In the genomic region with DNA sequence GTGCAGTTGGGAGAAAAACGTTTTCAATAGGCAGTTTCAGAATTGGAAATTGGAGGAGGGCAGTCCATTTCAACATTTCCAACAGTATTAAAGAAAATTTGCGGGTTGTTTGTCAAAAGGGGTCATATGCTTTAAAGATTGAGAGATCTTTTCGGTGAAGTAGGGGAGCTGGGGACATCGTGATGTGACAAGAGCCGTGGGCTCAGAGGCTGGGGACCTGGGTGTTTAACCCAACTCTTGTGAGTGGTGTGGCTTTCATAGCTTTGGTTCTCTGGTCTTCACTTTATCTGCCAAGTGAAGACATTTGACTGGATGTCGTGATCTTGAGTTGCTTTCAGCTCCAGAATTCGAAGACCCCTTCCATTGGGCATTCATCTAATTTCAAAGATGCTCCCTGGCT, we compare ENCODE assay signal across 13 cellular contexts.
DNase-seq lines count a peak whose midpoint lies in the region; ATAC-seq and TF ChIP-seq lines count a peak whose summit lies in the region.
"Had no signal": no experiment of that assay in that cellular context is flagged by ENCODE, and none has a peak within 500 bp of the region (broad histone marks: within the 10 kb centered on the region; RNA-seq: fewer than 3 reads in every experiment).

No MANE protein-coding gene starts in this region.

- DNase-seq in SK-N-SH (no peak), WTC11 (ENCODE audit: low spot score) (no peak), lung (ENCODE audit: low spot score) (no peak), MV-4-11 (lab: John Stamatoyannopoulos, UW) (no peak), uterus (no peak)
- DNase-seq: activated effector memory CD4-positive, alpha-beta T cell treated with Interleukin-2 at 50 U/mL for 16 hours; dorsolateral prefrontal cortex; SHP77; stimulated activated CD4-positive, alpha-beta T cell treated with anti-CD3 and anti-CD28 coated beads, Interleukin-4, amount 100 ng/mL, for 1 hour had no signal

- H3K27me3 ChIP-seq in SK-N-SH (ENCODE audit: insufficient read depth) (no peaks in the 10 kb centered on the region), lung (ENCODE audit: control insufficient read depth, insufficient read depth) (no peaks in the 10 kb centered on the region), thymus (ENCODE audit: control insufficient read depth, insufficient read depth) (no peaks in the 10 kb centered on the region), uterus (no peaks in the 10 kb centered on the region)
- H3K27me3 ChIP-seq: dorsolateral prefrontal cortex had no signal

- no peak for TF ChIP-seq POLR2A in uterus (IDR thresholded peaks at IDR 0.05)

- peaks cover 4% of the 10 kb centered on the region for H3F3A ChIP-seq in SK-N-SH (replicated peaks; ENCODE audit: insufficient read depth)

- no peaks in the 10 kb centered on the region for H3K36me3 Mint-ChIP-seq in WTC11

- no peak for TF ChIP-seq CTCF in SK-N-SH (IDR thresholded peaks at IDR 0.05)
- no peak for TF ChIP-seq CTCF in WTC11 (IDR thresholded peaks at IDR 0.05)
- TF ChIP-seq CTCF in lung (IDR thresholded peaks at IDR 0.05; ENCODE audit: control extremely low read depth, extremely low read depth), result no peak
- no peak for TF ChIP-seq CTCF in uterus (IDR thresholded peaks at IDR 0.05)

- H3K4me2 ChIP-seq in SK-N-SH, result peak overlapping the region; percentile 22; the same call in 1 of the 2 replicates

- POLR2A ChIA-PET in SK-N-SH (lab: Yijun Ruan, JAX) (no interaction called here), WTC11 (lab: Charles Lee) (interaction anchor here (0.7 kb wide), 1 partner anchor 154 kb away, joined by 4 read pairs; no protein-coding TSS in a partner anchor)

- TF ChIP-seq EP300 in SK-N-SH (IDR thresholded peaks at IDR 0.05; ENCODE audit: borderline replicate concordance in 1 of 2, low read depth in 1 of 2, low read length in 1 of 2), result no peak

- 63% methylated on average over 5 of the region's 7 CpGs for WGBS in SK-N-SH (ENCODE audit: low lambda C conversion rate)
- 44 to 67% methylated on average over 7 of the region's 7 CpGs for WGBS in lung, 2 donors
- WGBS in thymus, result 88% methylated on average over 7 of the region's 7 CpGs

- CTCF ChIA-PET in SK-N-SH (lab: Yijun Ruan, JAX), result interaction anchor here (1.1 kb wide), 1 partner anchor 24 kb away, joined by 5 read pairs; no protein-coding TSS in a partner anchor
- CTCF ChIA-PET in WTC11 (lab: Charles Lee), result interaction anchor here (1.2 to 1.5 kb wide), 4 partner anchors 10 to 446 kb away, joined by 3 to 6 read pairs (median 4); no protein-coding TSS in a partner anchor

- H3K27me3 Mint-ChIP-seq in WTC11 (ENCODE audit: low read depth), result no peaks in the 10 kb centered on the region

- no peak overlapping the region for H3K4me3 ChIP-seq in SK-N-SH (ENCODE audit: low read depth in 2 of 2, low read length in 1 of 2)
- no peak overlapping the region for H3K4me3 ChIP-seq in lung
- no peak overlapping the region for H3K4me3 ChIP-seq in thymus (ENCODE audit: low read length)
- no peak overlapping the region for H3K4me3 ChIP-seq in uterus

- intact Hi-C loops in uterus (cut with DNase I; ENCODE audit: low total_unique reads), result no loop called here

- H3K27ac ChIP-seq in SK-N-SH (ENCODE audit: low read depth in 2 of 2, low read length in 1 of 2) (peak overlapping the region in 1 of 2 experiments; percentile 50; a peak in 2 of 4 replicates), lung (ENCODE audit: low read depth in 1 of 2, low read length in 1 of 2) (peak overlapping the region; percentile 20 to 43), thymus (ENCODE audit: low read depth) (peak overlapping the region; percentile 57), uterus (peak overlapping the region in 1 of 2 donors; percentile 20)
- H3K27ac ChIP-seq: 22Rv1 had no signal

- H3K9me3 ChIP-seq in SK-N-SH (no peaks in the 10 kb centered on the region), lung (ENCODE audit: control insufficient read depth in 2 of 2, insufficient read depth in 1 of 2, low read length in 1 of 2) (no peaks in the 10 kb centered on the region), thymus (ENCODE audit: control insufficient read depth) (no peaks in the 10 kb centered on the region), uterus (no peaks in the 10 kb centered on the region)

- H3K4me1 ChIP-seq in SK-N-SH (ENCODE audit: control insufficient read depth in 1 of 2, insufficient read depth in 2 of 2, low read depth in 1 of 2, low read length in 1 of 2), result peaks cover 14 to 52% of the 10 kb centered on the region in 2 experiments
- H3K4me1 ChIP-seq in lung (ENCODE audit: control insufficient read depth in 2 of 2, insufficient read depth in 2 of 2, low read length in 2 of 2), result peaks cover 12 to 44% of the 10 kb centered on the region in 2 donors
- no peaks in the 10 kb centered on the region for H3K4me1 ChIP-seq in thymus (ENCODE audit: control insufficient read depth, insufficient read depth, low read length)
- H3K4me1 ChIP-seq in uterus, result peaks cover 0 to 5% of the 10 kb centered on the region in 2 donors

- no peak overlapping the region for H3K4me3 Mint-ChIP-seq in WTC11

- H3K79me2 ChIP-seq in SK-N-SH (ENCODE audit: insufficient read depth), result peaks cover 57% of the 10 kb centered on the region

- no peak overlapping the region for H2AFZ ChIP-seq in SK-N-SH (ENCODE audit: low read depth)

- peaks cover 63% of the 10 kb centered on the region for H3K4me1 Mint-ChIP-seq in WTC11

- peak overlapping the region; percentile 4; the same call in 1 of the 2 replicates for H3K27ac Mint-ChIP-seq in WTC11

- H3K9me2 ChIP-seq in SK-N-SH, result no peaks in the 10 kb centered on the region

- TF ChIP-seq RAD21 in SK-N-SH (IDR thresholded peaks at IDR 0.05; ENCODE audit: low read length), result no peak

- ATAC-seq in SK-N-SH treated with all-trans-retinoic acid at 6 μM for 48 hours (no peak), WTC11 (no peak), lung (ENCODE audit: insufficient read depth, low FRiP score) (no peak), GM21526 (IDR thresholded peaks at IDR 0.05; ENCODE audit: low FRiP score, unreplicated experiment) (no peak)

- H3K9me3 Mint-ChIP-seq in WTC11, result no peaks in the 10 kb centered on the region

- H3K9ac ChIP-seq in SK-N-SH, result no peak overlapping the region

- H4K20me1 ChIP-seq in SK-N-SH (ENCODE audit: insufficient read depth), result no peaks in the 10 kb centered on the region

- no peaks in the 10 kb centered on the region for H3K36me3 ChIP-seq in SK-N-SH (replicated peaks in 1 of 2; ENCODE audit: control insufficient read depth in 1 of 2, insufficient read depth in 2 of 2, low read length in 1 of 2)
- no peaks in the 10 kb centered on the region for H3K36me3 ChIP-seq in lung (ENCODE audit: control insufficient read depth in 2 of 2, insufficient read depth in 2 of 2, low read length in 2 of 2)
- no peaks in the 10 kb centered on the region for H3K36me3 ChIP-seq in thymus (ENCODE audit: control insufficient read depth, insufficient read depth)
- H3K36me3 ChIP-seq in uterus, result no peaks in the 10 kb centered on the region

TF ChIP-seq in SK-N-SH, 30 proteins besides CTCF, POLR2A, EP300 and RAD21 (continues in another document):
- no peak for TF ChIP-seq SIN3A (IDR thresholded peaks at IDR 0.05; ENCODE audit: borderline replicate concordance, low read depth, low read length)
- TF ChIP-seq, protein P1, sequence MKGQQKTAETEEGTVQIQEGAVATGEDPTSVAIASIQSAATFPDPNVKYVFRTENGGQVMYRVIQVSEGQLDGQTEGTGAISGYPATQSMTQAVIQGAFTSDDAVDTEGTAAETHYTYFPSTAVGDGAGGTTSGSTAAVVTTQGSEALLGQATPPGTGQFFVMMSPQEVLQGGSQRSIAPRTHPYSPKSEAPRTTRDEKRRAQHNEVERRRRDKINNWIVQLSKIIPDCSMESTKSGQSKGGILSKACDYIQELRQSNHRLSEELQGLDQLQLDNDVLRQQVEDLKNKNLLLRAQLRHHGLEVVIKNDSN (IDR thresholded peaks at IDR 0.05; ENCODE audit: borderline replicate concordance, low read depth), result no peak

TF ChIP-seq in SK-N-SH treated with all-trans-retinoic acid at 6 μM for 48 hours, 23 proteins besides CTCF, POLR2A, EP300 and RAD21:
- no peak for TF ChIP-seq ZFP3 (CRISPR knock-in tag; IDR thresholded peaks at IDR 0.05)
- no peak for TF ChIP-seq ZFP30 (CRISPR knock-in tag; IDR thresholded peaks at IDR 0.05)
- no peak for TF ChIP-seq ZNF565 (CRISPR knock-in tag; conservative IDR thresholded peaks at IDR 0.05; ENCODE audit: low read depth)

TF ChIP-seq in WTC11, 78 proteins besides CTCF, POLR2A, EP300 and RAD21 (continues in another document):
- no peak for TF ChIP-seq ZNF263 (CRISPR knock-in tag; IDR thresholded peaks at IDR 0.05; ENCODE audit: low read depth)
- TF ChIP-seq, protein P2, sequence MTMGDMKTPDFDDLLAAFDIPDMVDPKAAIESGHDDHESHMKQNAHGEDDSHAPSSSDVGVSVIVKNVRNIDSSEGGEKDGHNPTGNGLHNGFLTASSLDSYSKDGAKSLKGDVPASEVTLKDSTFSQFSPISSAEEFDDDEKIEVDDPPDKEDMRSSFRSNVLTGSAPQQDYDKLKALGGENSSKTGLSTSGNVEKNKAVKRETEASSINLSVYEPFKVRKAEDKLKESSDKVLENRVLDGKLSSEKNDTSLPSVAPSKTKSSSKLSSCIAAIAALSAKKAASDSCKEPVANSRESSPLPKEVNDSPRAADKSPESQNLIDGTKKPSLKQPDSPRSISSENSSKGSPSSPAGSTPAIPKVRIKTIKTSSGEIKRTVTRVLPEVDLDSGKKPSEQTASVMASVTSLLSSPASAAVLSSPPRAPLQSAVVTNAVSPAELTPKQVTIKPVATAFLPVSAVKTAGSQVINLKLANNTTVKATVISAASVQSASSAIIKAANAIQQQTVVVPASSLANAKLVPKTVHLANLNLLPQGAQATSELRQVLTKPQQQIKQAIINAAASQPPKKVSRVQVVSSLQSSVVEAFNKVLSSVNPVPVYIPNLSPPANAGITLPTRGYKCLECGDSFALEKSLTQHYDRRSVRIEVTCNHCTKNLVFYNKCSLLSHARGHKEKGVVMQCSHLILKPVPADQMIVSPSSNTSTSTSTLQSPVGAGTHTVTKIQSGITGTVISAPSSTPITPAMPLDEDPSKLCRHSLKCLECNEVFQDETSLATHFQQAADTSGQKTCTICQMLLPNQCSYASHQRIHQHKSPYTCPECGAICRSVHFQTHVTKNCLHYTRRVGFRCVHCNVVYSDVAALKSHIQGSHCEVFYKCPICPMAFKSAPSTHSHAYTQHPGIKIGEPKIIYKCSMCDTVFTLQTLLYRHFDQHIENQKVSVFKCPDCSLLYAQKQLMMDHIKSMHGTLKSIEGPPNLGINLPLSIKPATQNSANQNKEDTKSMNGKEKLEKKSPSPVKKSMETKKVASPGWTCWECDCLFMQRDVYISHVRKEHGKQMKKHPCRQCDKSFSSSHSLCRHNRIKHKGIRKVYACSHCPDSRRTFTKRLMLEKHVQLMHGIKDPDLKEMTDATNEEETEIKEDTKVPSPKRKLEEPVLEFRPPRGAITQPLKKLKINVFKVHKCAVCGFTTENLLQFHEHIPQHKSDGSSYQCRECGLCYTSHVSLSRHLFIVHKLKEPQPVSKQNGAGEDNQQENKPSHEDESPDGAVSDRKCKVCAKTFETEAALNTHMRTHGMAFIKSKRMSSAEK (CRISPR knock-in tag; IDR thresholded peaks at IDR 0.05; ENCODE audit: borderline replicate concordance), result no peak
